ENCODE assay signal across 22 cellular contexts in genomic region chr14:78178971-78179370, GRCh38.
"Had no signal": no experiment of that assay in that cellular context is flagged by ENCODE, and none has a peak within 500 bp of the region (broad histone marks: within the 10 kb centered on the region; RNA-seq: fewer than 3 reads in every experiment).

No MANE protein-coding gene starts in this region.

- DNase-seq: naive thymus-derived CD8-positive, alpha-beta T cell; nephron progenitor cell; occipital lobe; ovary; posterior cingulate gyrus; psoas muscle; right cardiac atrium; right lobe of liver; sigmoid colon; small intestine; stimulated activated CD4-positive, alpha-beta T cell treated with anti-CD3 and anti-CD28 coated beads, Interleukin-1b, Interleukin-23, amount 100 ng/mL, for 48 hours; stimulated activated CD4-positive, alpha-beta T cell treated with anti-CD3 and anti-CD28 coated beads, Interleukin-4, amount 100 ng/mL, for 1 hour; stimulated activated CD4-positive, alpha-beta T cell treated with anti-CD3 and anti-CD28 coated beads, Interleukin-4, amount 100 ng/mL, for 4 hours; stimulated activated CD8-positive, alpha-beta memory T cell treated with anti-CD3 and anti-CD28 coated beads, Interleukin-4, amount 100 ng/mL, for 48 hours; stimulated activated naive CD4-positive, alpha-beta T cell; stimulated activated naive CD8-positive, alpha-beta T cell treated with anti-CD3 and anti-CD28 coated beads, Interleukin-15, amount 100 ng/mL, for 72 hours; stimulated activated naive CD8-positive, alpha-beta T cell treated with anti-CD3 and anti-CD28 coated beads, Interleukin-15, Interleukin-2, amounts not matched to agents 100 U/mL and 50 U/mL, for 24 hours; substantia nigra; testis; tibial artery; transverse colon; upper lobe of right lung had no signal

- FAIRE-seq: small intestine had no signal
